In genomic region chr1:225366552-225366951, GRCh38 we compare ENCODE assay signal across 1 cellular context.
TF ChIP-seq lines count a peak whose summit lies in the region.

No MANE protein-coding gene starts in this region.

TF ChIP-seq in K562, 482 proteins besides CTCF, POLR2A, EP300 and RAD21 (continued from another document):
- TF ChIP-seq, protein P1, sequence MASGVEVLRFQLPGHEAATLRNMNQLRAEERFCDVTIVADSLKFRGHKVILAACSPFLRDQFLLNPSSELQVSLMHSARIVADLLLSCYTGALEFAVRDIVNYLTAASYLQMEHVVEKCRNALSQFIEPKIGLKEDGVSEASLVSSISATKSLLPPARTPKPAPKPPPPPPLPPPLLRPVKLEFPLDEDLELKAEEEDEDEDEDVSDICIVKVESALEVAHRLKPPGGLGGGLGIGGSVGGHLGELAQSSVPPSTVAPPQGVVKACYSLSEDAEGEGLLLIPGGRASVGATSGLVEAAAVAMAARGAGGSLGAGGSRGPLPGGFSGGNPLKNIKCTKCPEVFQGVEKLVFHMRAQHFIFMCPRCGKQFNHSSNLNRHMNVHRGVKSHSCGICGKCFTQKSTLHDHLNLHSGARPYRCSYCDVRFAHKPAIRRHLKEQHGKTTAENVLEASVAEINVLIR (CRISPR knock-in tag; IDR thresholded peaks at IDR 0.05), result no peak
- TF ChIP-seq, protein P2, sequence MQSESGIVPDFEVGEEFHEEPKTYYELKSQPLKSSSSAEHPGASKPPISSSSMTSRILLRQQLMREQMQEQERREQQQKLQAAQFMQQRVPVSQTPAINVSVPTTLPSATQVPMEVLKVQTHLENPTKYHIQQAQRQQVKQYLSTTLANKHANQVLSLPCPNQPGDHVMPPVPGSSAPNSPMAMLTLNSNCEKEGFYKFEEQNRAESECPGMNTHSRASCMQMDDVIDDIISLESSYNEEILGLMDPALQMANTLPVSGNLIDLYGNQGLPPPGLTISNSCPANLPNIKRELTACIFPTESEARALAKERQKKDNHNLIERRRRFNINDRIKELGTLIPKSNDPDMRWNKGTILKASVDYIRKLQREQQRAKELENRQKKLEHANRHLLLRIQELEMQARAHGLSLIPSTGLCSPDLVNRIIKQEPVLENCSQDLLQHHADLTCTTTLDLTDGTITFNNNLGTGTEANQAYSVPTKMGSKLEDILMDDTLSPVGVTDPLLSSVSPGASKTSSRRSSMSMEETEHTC (IDR thresholded peaks at IDR 0.05), result no peak
